ENCODE assay signal across 14 cellular contexts in the genomic region with DNA sequence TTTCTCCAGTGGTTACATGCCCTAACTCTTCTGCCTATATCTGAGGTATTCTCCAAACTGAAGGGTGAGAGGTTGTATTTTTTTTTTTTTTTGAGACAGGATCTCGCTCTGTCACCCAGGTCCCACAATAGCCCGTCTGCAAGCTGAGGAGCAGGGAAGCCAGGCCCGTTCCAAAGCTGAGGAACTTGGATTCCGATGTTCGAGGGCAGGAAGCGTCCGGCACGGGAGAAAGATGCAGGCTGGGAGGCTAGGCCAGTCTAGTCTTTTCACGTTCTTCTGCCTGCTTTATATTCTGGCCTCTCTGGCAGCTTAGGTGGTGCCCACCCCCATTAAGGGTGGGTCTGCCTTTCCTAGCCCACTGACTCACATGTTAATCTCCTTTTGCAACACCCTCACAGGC.
DNase-seq lines count a peak whose midpoint lies in the region; ATAC-seq lines count a peak whose summit lies in the region.
"Had no signal": no experiment of that assay in that cellular context is flagged by ENCODE, and none has a peak within 500 bp of the region (broad histone marks: within the 10 kb centered on the region; RNA-seq: fewer than 3 reads in every experiment).

No MANE protein-coding gene starts in this region.

- H3K9me3 ChIP-seq in MG63, result no peaks in the 10 kb centered on the region
- H3K9me3 ChIP-seq: Caco-2 had no signal

- H3K4me1 Mint-ChIP-seq in T-helper 1 cell treated with Interleukin-12 subunit alpha and Interleukin-12 subunit beta and Interleukin-4 antibody, amounts not matched to agents 30 μg/mL and 1 μg/mL, for 36 hours (ENCODE audit: low read depth), result no peaks in the 10 kb centered on the region
- no peaks in the 10 kb centered on the region for H3K4me1 Mint-ChIP-seq in activated naive CD8-positive, alpha-beta T cell (ENCODE audit: low read depth)
- no peaks in the 10 kb centered on the region for H3K4me1 Mint-ChIP-seq in activated naive CD8-positive, alpha-beta T cell treated with anti-CD3 and anti-CD28 coated beads for 36 hours
- H3K4me1 Mint-ChIP-seq in memory B cell, result no peaks in the 10 kb centered on the region
- H3K4me1 Mint-ChIP-seq: CD14-positive monocyte had no signal

- H3K36me3 ChIP-seq in MG63, result peaks cover 11% of the 10 kb centered on the region

- H3K4me3 ChIP-seq in MG63, result no peak overlapping the region

- H3K27ac Mint-ChIP-seq in T-helper 1 cell treated with Interleukin-12 subunit alpha and Interleukin-12 subunit beta and Interleukin-4 antibody, amounts not matched to agents 30 μg/mL and 1 μg/mL, for 36 hours, result peak overlapping the region; percentile 65
- H3K27ac Mint-ChIP-seq in activated naive CD8-positive, alpha-beta T cell, result peak overlapping the region; percentile 58
- H3K27ac Mint-ChIP-seq in activated naive CD8-positive, alpha-beta T cell treated with anti-CD3 and anti-CD28 coated beads for 36 hours, result no peak overlapping the region
- H3K27ac Mint-ChIP-seq in memory B cell, result peak overlapping the region; percentile 38

- H3K9me3 Mint-ChIP-seq in T-helper 1 cell treated with Interleukin-12 subunit alpha and Interleukin-12 subunit beta and Interleukin-4 antibody, amounts not matched to agents 30 μg/mL and 1 μg/mL, for 36 hours, result no peaks in the 10 kb centered on the region
- H3K9me3 Mint-ChIP-seq in activated naive CD8-positive, alpha-beta T cell (ENCODE audit: low read depth), result no peaks in the 10 kb centered on the region
- no peaks in the 10 kb centered on the region for H3K9me3 Mint-ChIP-seq in activated naive CD8-positive, alpha-beta T cell treated with anti-CD3 and anti-CD28 coated beads for 36 hours
- no peaks in the 10 kb centered on the region for H3K9me3 Mint-ChIP-seq in memory B cell
- H3K9me3 Mint-ChIP-seq: CD8-positive, alpha-beta memory T cell had no signal

- no peaks in the 10 kb centered on the region for H3K27me3 ChIP-seq in MG63

- DNase-seq in T-helper 1 cell (no peak), memory B cell (ENCODE audit: low spot score in 2 of 2) (no peak), MG63 (no peak), NCI-H1694 treated with DMSO at 0.1 percent for 48 hours (lab: John Stamatoyannopoulos, UW) (no peak)
- DNase-seq in activated naive CD8-positive, alpha-beta T cell treated with anti-CD3 and anti-CD28 coated beads for 36 hours, result no peak
- DNase-seq: Caco-2; CD8-positive, alpha-beta memory T cell; DND-41; GDM1; HCEC 1CT had no signal

- no peak overlapping the region for H3K4me3 Mint-ChIP-seq in T-helper 1 cell treated with Interleukin-12 subunit alpha and Interleukin-12 subunit beta and Interleukin-4 antibody, amounts not matched to agents 30 μg/mL and 1 μg/mL, for 36 hours
- H3K4me3 Mint-ChIP-seq in activated naive CD8-positive, alpha-beta T cell, result no peak overlapping the region
- no peak overlapping the region for H3K4me3 Mint-ChIP-seq in activated naive CD8-positive, alpha-beta T cell treated with anti-CD3 and anti-CD28 coated beads for 36 hours
- H3K4me3 Mint-ChIP-seq in memory B cell, result no peak overlapping the region
- H3K4me3 Mint-ChIP-seq: CD14-positive monocyte; CD8-positive, alpha-beta memory T cell had no signal

- H3K27me3 Mint-ChIP-seq in T-helper 1 cell treated with Interleukin-12 subunit alpha and Interleukin-12 subunit beta and Interleukin-4 antibody, amounts not matched to agents 30 μg/mL and 1 μg/mL, for 36 hours (ENCODE audit: low read depth), result no peaks in the 10 kb centered on the region
- no peaks in the 10 kb centered on the region for H3K27me3 Mint-ChIP-seq in activated naive CD8-positive, alpha-beta T cell
- no peaks in the 10 kb centered on the region for H3K27me3 Mint-ChIP-seq in activated naive CD8-positive, alpha-beta T cell treated with anti-CD3 and anti-CD28 coated beads for 36 hours
- H3K27me3 Mint-ChIP-seq in memory B cell, result no peaks in the 10 kb centered on the region
- H3K27me3 Mint-ChIP-seq: CD8-positive, alpha-beta memory T cell had no signal

- ATAC-seq in memory B cell (ENCODE audit: low read depth) (no peak), HG03025 (IDR thresholded peaks at IDR 0.05; ENCODE audit: low FRiP score, unreplicated experiment) (no peak)

- H3K36me3 Mint-ChIP-seq in T-helper 1 cell treated with Interleukin-12 subunit alpha and Interleukin-12 subunit beta and Interleukin-4 antibody, amounts not matched to agents 30 μg/mL and 1 μg/mL, for 36 hours (ENCODE audit: low read depth), result peaks cover 54% of the 10 kb centered on the region
- peaks cover 2% of the 10 kb centered on the region for H3K36me3 Mint-ChIP-seq in activated naive CD8-positive, alpha-beta T cell
- H3K36me3 Mint-ChIP-seq in activated naive CD8-positive, alpha-beta T cell treated with anti-CD3 and anti-CD28 coated beads for 36 hours, result peaks cover 15% of the 10 kb centered on the region
- H3K36me3 Mint-ChIP-seq in memory B cell, result peaks cover 24% of the 10 kb centered on the region
